In genomic region chr12:131711551-131712205, GRCh38 we compare ENCODE assay signal across 8 cellular contexts. TPM values are rescaled to one million over a fixed set of nuclear protein-coding genes. Genes with fewer than 3 reads are reported as not detected.
DNase-seq lines count a peak whose midpoint lies in the region; ATAC-seq, FAIRE-seq and TF ChIP-seq lines count a peak whose summit lies in the region.

No MANE protein-coding gene starts in this region.

- H3K36me3 ChIP-seq in left ventricle myocardium inferior, result peaks cover 29% of the 10 kb centered on the region
- peaks cover 14 to 27% of the 10 kb centered on the region in 2 experiments; a peak in 4 of 5 replicates for H3K36me3 ChIP-seq in HepG2 (replicated peaks in 1 of 2; ENCODE audit: control insufficient read depth in 1 of 2, insufficient read depth in 2 of 2, low read length in 2 of 2)

- TF ChIP-seq CTCF in left ventricle myocardium inferior (IDR thresholded peaks at IDR 0.05; ENCODE audit: borderline replicate concordance), result no peak
- no peak for TF ChIP-seq CTCF in HepG2 (CRISPR knock-in tag; IDR thresholded peaks at IDR 0.05)
- TF ChIP-seq CTCF in type B pancreatic cell (conservative IDR thresholded peaks at IDR 0.05), result no peak

- H3K4me1 ChIP-seq in left ventricle myocardium inferior (peaks cover 35% of the 10 kb centered on the region), HepG2 (ENCODE audit: insufficient read depth, low read length) (peaks cover 27% of the 10 kb centered on the region)

- peaks cover 7% of the 10 kb centered on the region for H3K9me3 Mint-ChIP-seq in activated naive CD8-positive, alpha-beta T cell treated with anti-CD3 and anti-CD28 coated beads, Interleukin-2, amount 50 U/mL, for 24 hours
- H3K9me3 Mint-ChIP-seq in type B pancreatic cell, result peaks cover 6% of the 10 kb centered on the region

- in situ Hi-C loops in HepG2 (cut with HindIII; ENCODE audit: extremely low pct_ligation_motif_present, low pct_unique_long_range_greater_than_20kb), result no loop called here

- CTCF ChIA-PET in HepG2 (lab: Yijun Ruan, JAX; ENCODE audit: low intra/inter-chr PET ratio, low total read pairs), result no interaction called here

- 3% methylated on average over 6 of the region's 37 CpGs for WGBS in HepG2 (ENCODE audit: low lambda C conversion rate)

- ATAC-seq in Right ventricle myocardium inferior, result no peak
- no peak for ATAC-seq in activated naive CD8-positive, alpha-beta T cell treated with anti-CD3 and anti-CD28 coated beads, Interleukin-2, amount 50 U/mL, for 24 hours
- peak; percentile 59 for ATAC-seq in HepG2

- H3K4me3 Mint-ChIP-seq in activated naive CD8-positive, alpha-beta T cell treated with anti-CD3 and anti-CD28 coated beads, Interleukin-2, amount 50 U/mL, for 24 hours, result peak overlapping the region; percentile 96
- peak overlapping the region; percentile 98 for H3K4me3 Mint-ChIP-seq in type B pancreatic cell

- H3K9me3 ChIP-seq in left ventricle myocardium inferior (replicated peaks), result no peaks in the 10 kb centered on the region
- H3K9me3 ChIP-seq in HepG2 (ENCODE audit: low read length), result peaks cover 12% of the 10 kb centered on the region

- peak overlapping the region; percentile 98 for H3K27ac ChIP-seq in left ventricle myocardium inferior (replicated peaks)
- H3K27ac ChIP-seq in HepG2 (ENCODE audit: extremely low read length, insufficient read depth, low read length), result peak overlapping the region; percentile 96

- peaks cover 2% of the 10 kb centered on the region; the same call in 1 of the 2 replicates for H4K20me1 ChIP-seq in HepG2 (ENCODE audit: insufficient read depth, low read length)

- POLR2A ChIA-PET in HepG2 (lab: Yijun Ruan, JAX), result no interaction called here

- no TSS peak for BruUV-seq in HepG2 (replicated peaks; lab: Mats Ljungman, UMichigan)

- TF ChIP-seq EP300 in HepG2 (IDR thresholded peaks at IDR 0.05; ENCODE audit: low read depth in 2 of 2, low read length in 2 of 2) (no peak), HepG2 (CRISPR knock-in tag; IDR thresholded peaks at IDR 0.05; ENCODE audit: borderline replicate concordance) (no peak)

- peaks cover 37% of the 10 kb centered on the region for H3K36me3 Mint-ChIP-seq in activated naive CD8-positive, alpha-beta T cell treated with anti-CD3 and anti-CD28 coated beads, Interleukin-2, amount 50 U/mL, for 24 hours (ENCODE audit: low read depth)
- peaks cover 11% of the 10 kb centered on the region for H3K36me3 Mint-ChIP-seq in type B pancreatic cell

- no peak for TF ChIP-seq RAD21 in HepG2 (CRISPR knock-in tag; IDR thresholded peaks at IDR 0.05)

- intact Hi-C loops in left ventricle myocardium inferior (cut with micrococcal nuclease) (no loop called here), Right ventricle myocardium inferior (cut with DNase I) (no loop called here), HepG2 (cut with micrococcal nuclease; ENCODE audit: unreplicated experiment) (no loop called here)

- peak overlapping the region; percentile 94 for H3K4me2 ChIP-seq in HepG2 (ENCODE audit: low read depth, low read length)

- FAIRE-seq in HepG2 (lab: Jason Lieb, UNC), result no peak

- H2AFZ ChIP-seq in HepG2 (ENCODE audit: low read length), result no peak overlapping the region

- peaks cover 31% of the 10 kb centered on the region for H3K4me1 Mint-ChIP-seq in activated naive CD8-positive, alpha-beta T cell treated with anti-CD3 and anti-CD28 coated beads, Interleukin-2, amount 50 U/mL, for 24 hours
- H3K4me1 Mint-ChIP-seq in type B pancreatic cell (ENCODE audit: unreplicated experiment), result peaks cover 27% of the 10 kb centered on the region

- H3K79me2 ChIP-seq in HepG2 (ENCODE audit: insufficient read depth, low read length), result peaks cover 28% of the 10 kb centered on the region

- no peaks in the 10 kb centered on the region for H3K27me3 ChIP-seq in left ventricle myocardium inferior (ENCODE audit: low read depth)
- no peaks in the 10 kb centered on the region; a peak in 1 of 5 replicates for H3K27me3 ChIP-seq in HepG2 (ENCODE audit: control insufficient read depth in 1 of 2, insufficient read depth in 2 of 2, low read length in 2 of 2)

- H3K9ac ChIP-seq in HepG2 (ENCODE audit: insufficient read depth, low read depth, low read length), result peak overlapping the region; percentile 97

- no peaks in the 10 kb centered on the region for H3K27me3 Mint-ChIP-seq in activated naive CD8-positive, alpha-beta T cell treated with anti-CD3 and anti-CD28 coated beads, Interleukin-2, amount 50 U/mL, for 24 hours
- H3K27me3 Mint-ChIP-seq in type B pancreatic cell, result peaks cover 7% of the 10 kb centered on the region

- no peak for DNase-seq in left ventricle myocardium inferior
- DNase-seq in Right ventricle myocardium inferior (ENCODE audit: missing footprints), result no peak
- no peak for DNase-seq in activated naive CD8-positive, alpha-beta T cell treated with anti-CD3 and anti-CD28 coated beads, Interleukin-2, amount 50 U/mL, for 24 hours
- DNase-seq in HepG2 (ENCODE audit: low spot score), result no peak
- DNase-seq in type B pancreatic cell (ENCODE audit: extremely low spot score, unreplicated experiment), result no peak
- DNase-seq in NCI-H345 (lab: John Stamatoyannopoulos, UW), result no peak
- DNase-seq in midbrain (lab: John Stamatoyannopoulos, UW), result no peak
- DNase-seq in stimulated activated naive CD4-positive, alpha-beta T cell treated with Interleukin-2 at 50 U/mL for 16 hours (lab: John Stamatoyannopoulos, UW), result no peak

- H3K4me3 ChIP-seq in left ventricle myocardium inferior (peak overlapping the region; percentile 99), HepG2 (replicated peaks in 1 of 3; ENCODE audit: insufficient read depth in 1 of 3, low read depth in 2 of 3, low read length in 3 of 3) (peak overlapping the region; percentile 93 to 99 (median 95))

- H3K27ac Mint-ChIP-seq in activated naive CD8-positive, alpha-beta T cell treated with anti-CD3 and anti-CD28 coated beads, Interleukin-2, amount 50 U/mL, for 24 hours, result peak overlapping the region; percentile 99
- peak overlapping the region; percentile 97 for H3K27ac Mint-ChIP-seq in type B pancreatic cell

- no peak for TF ChIP-seq POLR2A in HepG2 (IDR thresholded peaks at IDR 0.05; ENCODE audit: insufficient read depth in 1 of 2, low read depth in 2 of 2, low read length in 2 of 2)

TF ChIP-seq in HepG2, 621 proteins besides CTCF, POLR2A, EP300 and RAD21:
- TF ChIP-seq AGO2 (optimal IDR thresholded peaks at IDR 0.05; ENCODE audit: low read depth, low read length) (peak; percentile 47), TIGD3 (CRISPR knock-in tag; IDR thresholded peaks at IDR 0.05; ENCODE audit: borderline replicate concordance) (0 out of 2 replicates have a peak, but pooled peaks have one; percentile 38), SRY (CRISPR knock-in tag; IDR thresholded peaks at IDR 0.05) (no peak), CCDC6 (CRISPR knock-in tag; IDR thresholded peaks at IDR 0.05) (0 out of 2 replicates have a peak, but pooled peaks have one; percentile 12)

RNA-seq across cellular contexts. Expression of gene SFSWAP, which starts 0.8 kb away (rescaled TPM):
- total RNA-seq in left ventricle myocardium inferior (21.9 TPM), Right ventricle myocardium inferior (19.4 TPM), HepG2 (2016; rRNA removed; fragmentation: Illumina TruSeq; extraction: Trizol) (17.5 and 27.7 TPM in 2 replicates), type B pancreatic cell (ENCODE audit: low replicate concordance) (46.3 and 59.3 TPM in 2 replicates)
- total RNA-seq in HepG2 (2016; cell fraction: cytosol; rRNA removed; fragmentation: Illumina TruSeq; extraction: Trizol; ENCODE audit: low read depth), result 7.2 and 7.9 TPM in 2 replicates
- total RNA-seq in HepG2 (2016; cell fraction: insoluble cytoplasmic fraction; rRNA removed; fragmentation: Illumina TruSeq; extraction: Trizol), result 15.1 and 26.9 TPM in 2 replicates
- total RNA-seq in HepG2 (2016; cell fraction: membrane; rRNA removed; fragmentation: Illumina TruSeq; extraction: Trizol), result 10.8 and 11.0 TPM in 2 replicates
- total RNA-seq in HepG2 (2016; cell fraction: nucleus; rRNA removed; fragmentation: Illumina TruSeq; extraction: Trizol), result 29.8 and 36.2 TPM in 2 replicates
- 17.1 and 20.2 TPM in 2 replicates for polyA plus RNA-seq in HepG2 (2011; rRNA removed)
- 5.4 and 8.3 TPM in 2 replicates for polyA plus RNA-seq in HepG2 (2011; cell fraction: cytosol; rRNA removed)
- polyA plus RNA-seq in HepG2 (2011; cell fraction: nucleus; rRNA removed), result 141 and 195 TPM in 2 replicates
- polyA plus RNA-seq in HepG2 (2012), result 22.3 and 23.2 TPM in 2 replicates
- 2.8 and 3.5 TPM in 2 replicates for polyA plus RNA-seq in HepG2 (2016; cell fraction: cytosol; fragmentation: Illumina TruSeq; extraction: Trizol; ENCODE audit: low read depth)
- 23.0 and 24.3 TPM in 2 replicates for polyA plus RNA-seq in HepG2 (2016; cell fraction: insoluble cytoplasmic fraction; fragmentation: Illumina TruSeq; extraction: Trizol; ENCODE audit: low read depth)
- 6.0 and 8.0 TPM in 2 replicates for polyA plus RNA-seq in HepG2 (2016; cell fraction: membrane; fragmentation: Illumina TruSeq; extraction: Trizol; ENCODE audit: low read depth)
- 58.2 and 63.9 TPM in 2 replicates for polyA plus RNA-seq in HepG2 (2016; cell fraction: nucleus; fragmentation: Illumina TruSeq; extraction: Trizol; ENCODE audit: insufficient read depth, low read depth)
- 37.5 and 46.2 TPM in 2 replicates for polyA minus RNA-seq in HepG2 (2011; rRNA and poly(A)+ RNA removed; ENCODE audit: low replicate concordance)
- polyA minus RNA-seq in HepG2 (2011; cell fraction: cytosol; rRNA and poly(A)+ RNA removed), result 5.8 and 7.3 TPM in 2 replicates
- polyA minus RNA-seq in HepG2 (2011; cell fraction: nucleus; rRNA and poly(A)+ RNA removed), result 47.1 and 67.0 TPM in 2 replicates
